8 cellular contexts compared by ENCODE assay signal in the genomic region with DNA sequence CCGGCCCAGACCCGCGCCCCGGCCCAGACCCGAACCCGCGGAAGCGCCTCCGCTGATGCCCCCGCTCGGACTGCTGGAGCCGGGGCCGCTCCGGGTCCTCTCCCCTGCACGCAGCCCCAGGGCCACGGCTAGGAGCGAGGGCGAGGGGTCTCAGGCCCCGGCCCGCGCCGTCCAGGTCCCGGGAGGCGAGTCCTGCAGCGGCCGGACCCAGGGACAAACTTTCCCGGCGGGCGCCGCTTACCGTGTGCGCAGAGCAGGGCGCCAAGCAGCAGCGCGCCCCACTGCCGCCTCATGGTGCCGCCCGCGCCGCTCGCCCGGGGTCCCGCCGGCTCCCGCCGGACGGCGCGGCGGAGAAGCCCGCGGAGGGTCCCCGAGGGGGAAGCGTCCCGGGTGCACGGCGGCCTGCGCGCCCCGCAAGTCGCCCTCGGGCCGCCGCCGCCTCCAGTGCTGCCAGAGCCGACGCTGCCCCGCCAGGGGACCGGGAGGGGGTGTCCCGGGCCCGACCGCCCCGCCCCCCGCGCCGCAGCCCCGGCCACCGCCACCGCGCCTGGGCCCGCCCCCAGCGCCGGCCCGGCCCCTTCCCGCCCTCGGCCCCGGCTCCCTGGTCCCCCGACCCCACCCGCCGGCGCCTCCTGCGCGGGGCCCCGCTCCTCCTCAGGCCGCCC. TPM values are rescaled to one million over a fixed set of nuclear protein-coding genes. Genes with fewer than 3 reads are reported as not detected.
DNase-seq lines count a peak whose midpoint lies in the region; ATAC-seq, FAIRE-seq and TF ChIP-seq lines count a peak whose summit lies in the region.

A gene with protein sequence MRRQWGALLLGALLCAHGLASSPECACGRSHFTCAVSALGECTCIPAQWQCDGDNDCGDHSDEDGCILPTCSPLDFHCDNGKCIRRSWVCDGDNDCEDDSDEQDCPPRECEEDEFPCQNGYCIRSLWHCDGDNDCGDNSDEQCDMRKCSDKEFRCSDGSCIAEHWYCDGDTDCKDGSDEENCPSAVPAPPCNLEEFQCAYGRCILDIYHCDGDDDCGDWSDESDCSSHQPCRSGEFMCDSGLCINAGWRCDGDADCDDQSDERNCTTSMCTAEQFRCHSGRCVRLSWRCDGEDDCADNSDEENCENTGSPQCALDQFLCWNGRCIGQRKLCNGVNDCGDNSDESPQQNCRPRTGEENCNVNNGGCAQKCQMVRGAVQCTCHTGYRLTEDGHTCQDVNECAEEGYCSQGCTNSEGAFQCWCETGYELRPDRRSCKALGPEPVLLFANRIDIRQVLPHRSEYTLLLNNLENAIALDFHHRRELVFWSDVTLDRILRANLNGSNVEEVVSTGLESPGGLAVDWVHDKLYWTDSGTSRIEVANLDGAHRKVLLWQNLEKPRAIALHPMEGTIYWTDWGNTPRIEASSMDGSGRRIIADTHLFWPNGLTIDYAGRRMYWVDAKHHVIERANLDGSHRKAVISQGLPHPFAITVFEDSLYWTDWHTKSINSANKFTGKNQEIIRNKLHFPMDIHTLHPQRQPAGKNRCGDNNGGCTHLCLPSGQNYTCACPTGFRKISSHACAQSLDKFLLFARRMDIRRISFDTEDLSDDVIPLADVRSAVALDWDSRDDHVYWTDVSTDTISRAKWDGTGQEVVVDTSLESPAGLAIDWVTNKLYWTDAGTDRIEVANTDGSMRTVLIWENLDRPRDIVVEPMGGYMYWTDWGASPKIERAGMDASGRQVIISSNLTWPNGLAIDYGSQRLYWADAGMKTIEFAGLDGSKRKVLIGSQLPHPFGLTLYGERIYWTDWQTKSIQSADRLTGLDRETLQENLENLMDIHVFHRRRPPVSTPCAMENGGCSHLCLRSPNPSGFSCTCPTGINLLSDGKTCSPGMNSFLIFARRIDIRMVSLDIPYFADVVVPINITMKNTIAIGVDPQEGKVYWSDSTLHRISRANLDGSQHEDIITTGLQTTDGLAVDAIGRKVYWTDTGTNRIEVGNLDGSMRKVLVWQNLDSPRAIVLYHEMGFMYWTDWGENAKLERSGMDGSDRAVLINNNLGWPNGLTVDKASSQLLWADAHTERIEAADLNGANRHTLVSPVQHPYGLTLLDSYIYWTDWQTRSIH (N-terminal part only) (minus strand): TSS at position 464 of the 665 bp plus-strand sequence. CDS start 171 bp downstream, at position 293.

- peak; percentile 56 for ATAC-seq in upper lobe of right lung
- no peak for ATAC-seq in HG03280 (IDR thresholded peaks at IDR 0.05; ENCODE audit: unreplicated experiment)

- peaks cover 40% of the 10 kb centered on the region for H3K27me3 Mint-ChIP-seq in IgD-negative memory B cell

- no CpG with 5 or more reads among the region's 95 CpGs for whole genome bisulfite sequencing in esophagus squamous epithelium, 2 donors

- TF ChIP-seq CTCF in esophagus squamous epithelium (IDR thresholded peaks at IDR 0.05) (no peak), upper lobe of right lung (IDR thresholded peaks at IDR 0.05) (no peak)

- H3K4me3 Mint-ChIP-seq in IgD-negative memory B cell = peak within 1 kb of the TSS; percentile 74 to 88 (median 88)

- no peaks in the 10 kb centered on the region for H3K36me3 ChIP-seq in esophagus squamous epithelium
- H3K36me3 ChIP-seq in upper lobe of right lung = no peaks in the 10 kb centered on the region

- TF ChIP-seq POLR2A in GM12892 (IDR thresholded peaks at IDR 0.05; ENCODE audit: low read depth, low read length) (no peak), esophagus squamous epithelium (IDR thresholded peaks at IDR 0.05) (no peak)

- H3K27me3 ChIP-seq in esophagus squamous epithelium (peaks cover 0 to 27% (median 0%) of the 10 kb centered on the region in 4 donors), upper lobe of right lung (peaks cover 29% of the 10 kb centered on the region)

- no peak for FAIRE-seq in GM12892 (lab: Jason Lieb, UNC)

- H3K4me3 ChIP-seq in esophagus squamous epithelium (peak within 1 kb of the TSS; percentile 56 to 85 (median 68)), upper lobe of right lung (peak within 1 kb of the TSS; percentile 60)

- no peaks in the 10 kb centered on the region for H3K36me3 Mint-ChIP-seq in IgD-negative memory B cell

- H3K4me1 Mint-ChIP-seq in IgD-negative memory B cell = peaks cover 18 to 21% (median 20%) of the 10 kb centered on the region in 3 donors

- intact Hi-C loops in esophagus squamous epithelium (cut with DNase I) = no loop called here
- intact Hi-C loops in upper lobe of right lung (cut with DNase I) = no loop called here

- no peaks in the 10 kb centered on the region for H3K9me3 Mint-ChIP-seq in IgD-negative memory B cell

- H3K27ac ChIP-seq in esophagus squamous epithelium = peak within 1 kb of the TSS; percentile 57 to 82 (median 71)
- peak within 1 kb of the TSS; percentile 68 for H3K27ac ChIP-seq in upper lobe of right lung

- DNase-seq in GM12892 (ENCODE audit: insufficient read length) (peak; percentile 62), activated T-cell treated with anti-CD3 and anti-CD28 coated beads for 4 hours (peak; percentile 6), esophagus squamous epithelium (lab: John Stamatoyannopoulos, UW) (no peak), myocyte (ENCODE audit: low read depth) (peak; percentile 43), upper lobe of right lung (no peak), SKM-1 (lab: John Stamatoyannopoulos, UW; ENCODE audit: unreplicated experiment) (no peak)

- no peaks in the 10 kb centered on the region for H3K9me3 ChIP-seq in esophagus squamous epithelium
- no peaks in the 10 kb centered on the region for H3K9me3 ChIP-seq in upper lobe of right lung

- H3K4me1 ChIP-seq in esophagus squamous epithelium (peaks cover 26 to 78% (median 35%) of the 10 kb centered on the region in 3 donors), upper lobe of right lung (peaks cover 18% of the 10 kb centered on the region)

- peak within 1 kb of the TSS; percentile 19 to 89 (median 83) for H3K27ac Mint-ChIP-seq in IgD-negative memory B cell

RNA-seq across cellular contexts. Expression of the gene that starts here (rescaled TPM):
- 2.2 TPM for polyA plus RNA-seq in GM12892 (2012; ENCODE audit: missing spikeins)
- not detected for polyA plus RNA-seq in IgD-negative memory B cell
- total RNA-seq in esophagus squamous epithelium = 1 to 10 TPM; 2.5 to 9.5 (median 5.9) TPM
- total RNA-seq in myocyte = 7.6 and 9.6 TPM in 2 replicates
- 15.0 TPM for polyA plus RNA-seq in myocyte (2012)
- total RNA-seq in upper lobe of right lung = 14.0 TPM

Comparison
In these comparisons a context has a peak if more than half of its experiments do, and no peak if none do; other contexts are left out.
1. DNase-seq: peak in GM12892 (single experiment), activated T-cell treated with anti-CD3 and anti-CD28 coated beads for 4 hours (single experiment) and myocyte (single experiment); none in esophagus squamous epithelium (single experiment), upper lobe of right lung (single experiment) and SKM-1 (single experiment).